Comparison of ENCODE assay signal across 1 cellular context in the genomic region with DNA sequence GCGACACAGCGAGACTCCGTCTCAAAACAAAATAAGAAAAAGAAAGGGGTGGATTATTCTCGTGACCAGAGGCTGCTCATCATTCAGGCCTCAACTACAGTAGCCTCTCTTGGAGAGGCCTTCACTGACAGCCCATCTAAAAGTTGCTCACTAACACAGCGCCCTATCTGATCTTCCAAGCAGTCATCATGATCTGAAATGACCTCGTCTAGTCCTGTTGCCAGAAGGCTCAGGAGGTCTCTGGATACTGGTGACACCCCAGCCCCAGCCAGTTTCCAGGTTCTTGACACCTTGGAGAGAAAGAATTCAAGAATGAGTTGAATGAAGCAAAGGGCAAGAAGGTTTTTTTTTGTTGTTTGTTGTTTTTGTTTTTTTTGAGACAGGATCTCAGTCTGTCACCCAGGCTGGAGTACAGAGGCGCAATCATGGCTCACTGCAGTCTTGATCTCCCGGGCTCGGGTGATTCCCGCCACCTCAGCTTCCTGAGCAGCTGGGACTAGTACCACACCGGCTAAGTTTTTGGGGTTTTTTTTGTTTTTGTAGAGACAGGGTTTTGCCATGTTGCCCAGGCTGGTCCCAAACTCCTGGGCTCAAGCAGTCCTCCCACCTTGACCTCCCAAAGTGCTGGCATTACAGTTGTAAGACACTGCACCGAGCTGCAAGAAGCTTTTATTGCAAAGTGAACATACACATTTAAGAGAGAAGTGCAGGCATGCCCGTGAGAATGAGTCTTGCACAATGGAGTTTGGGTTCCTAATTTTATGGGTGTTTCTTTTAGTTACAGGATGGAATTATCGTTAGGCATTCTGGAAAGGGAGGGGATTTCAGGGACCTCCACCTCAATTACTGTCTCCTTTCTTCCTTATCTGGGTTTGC.
TF ChIP-seq lines count a peak whose summit lies in the region.

No MANE protein-coding gene starts in this region.

TF ChIP-seq in GM12878, 131 proteins besides CTCF, POLR2A, EP300 and RAD21:
- no peak for TF ChIP-seq TARDBP (IDR thresholded peaks at IDR 0.05; ENCODE audit: borderline replicate concordance)
- 0 out of 2 replicates have a peak, but pooled peaks have one; percentile 30 for TF ChIP-seq TCF12 (IDR thresholded peaks at IDR 0.05; ENCODE audit: low read depth, low read length)
- TF ChIP-seq SIX5 (IDR thresholded peaks at IDR 0.05; ENCODE audit: low read depth, low read length, severe bottlenecking) = no peak
- no peak for TF ChIP-seq ZNF24 (IDR thresholded peaks at IDR 0.05)
- TF ChIP-seq ETV6 (conservative IDR thresholded peaks at IDR 0.05 in 1 of 2, IDR thresholded peaks at IDR 0.05 in 1 of 2; ENCODE audit: borderline replicate concordance in 1 of 2, low read depth in 1 of 2) = no peak
- no peak for TF ChIP-seq REST (IDR thresholded peaks at IDR 0.05; ENCODE audit: low read depth, low read length)
- 0 out of 2 replicates have a peak, but pooled peaks have one; percentile 20 for TF ChIP-seq YY1 (IDR thresholded peaks at IDR 0.05; ENCODE audit: low read depth, low read length)
- no peak for TF ChIP-seq HCFC1 (IDR thresholded peaks at IDR 0.05; ENCODE audit: low read length)
- TF ChIP-seq CBX5 (IDR thresholded peaks at IDR 0.05; ENCODE audit: low read depth) = no peak
- TF ChIP-seq, protein P1, sequence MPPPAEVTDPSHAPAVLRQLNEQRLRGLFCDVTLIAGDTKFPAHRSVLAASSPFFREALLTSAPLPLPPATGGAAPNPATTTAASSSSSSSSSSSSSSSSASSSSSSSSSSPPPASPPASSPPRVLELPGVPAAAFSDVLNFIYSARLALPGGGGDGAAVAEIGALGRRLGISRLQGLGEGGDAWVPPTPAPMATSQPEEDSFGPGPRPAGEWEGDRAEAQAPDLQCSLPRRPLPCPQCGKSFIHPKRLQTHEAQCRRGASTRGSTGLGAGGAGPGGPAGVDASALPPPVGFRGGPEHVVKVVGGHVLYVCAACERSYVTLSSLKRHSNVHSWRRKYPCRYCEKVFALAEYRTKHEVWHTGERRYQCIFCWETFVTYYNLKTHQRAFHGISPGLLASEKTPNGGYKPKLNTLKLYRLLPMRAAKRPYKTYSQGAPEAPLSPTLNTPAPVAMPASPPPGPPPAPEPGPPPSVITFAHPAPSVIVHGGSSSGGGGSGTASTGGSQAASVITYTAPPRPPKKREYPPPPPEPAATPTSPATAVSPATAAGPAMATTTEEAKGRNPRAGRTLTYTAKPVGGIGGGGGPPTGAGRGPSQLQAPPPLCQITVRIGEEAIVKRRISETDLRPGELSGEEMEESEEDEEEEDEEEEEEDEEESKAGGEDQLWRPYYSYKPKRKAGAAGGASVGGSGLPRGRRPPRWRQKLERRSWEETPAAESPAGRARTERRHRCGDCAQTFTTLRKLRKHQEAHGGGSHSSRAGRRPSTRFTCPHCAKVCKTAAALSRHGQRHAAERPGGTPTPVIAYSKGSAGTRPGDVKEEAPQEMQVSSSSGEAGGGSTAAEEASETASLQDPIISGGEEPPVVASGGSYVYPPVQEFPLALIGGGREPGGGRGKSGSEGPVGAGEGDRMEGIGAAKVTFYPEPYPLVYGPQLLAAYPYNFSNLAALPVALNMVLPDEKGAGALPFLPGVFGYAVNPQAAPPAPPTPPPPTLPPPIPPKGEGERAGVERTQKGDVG (CRISPR knock-in tag; IDR thresholded peaks at IDR 0.05) = no peak
- TF ChIP-seq BRCA1 (IDR thresholded peaks at IDR 0.05; ENCODE audit: low read depth, low read length) = no peak
- TF ChIP-seq, protein P2, sequence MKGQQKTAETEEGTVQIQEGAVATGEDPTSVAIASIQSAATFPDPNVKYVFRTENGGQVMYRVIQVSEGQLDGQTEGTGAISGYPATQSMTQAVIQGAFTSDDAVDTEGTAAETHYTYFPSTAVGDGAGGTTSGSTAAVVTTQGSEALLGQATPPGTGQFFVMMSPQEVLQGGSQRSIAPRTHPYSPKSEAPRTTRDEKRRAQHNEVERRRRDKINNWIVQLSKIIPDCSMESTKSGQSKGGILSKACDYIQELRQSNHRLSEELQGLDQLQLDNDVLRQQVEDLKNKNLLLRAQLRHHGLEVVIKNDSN (IDR thresholded peaks at IDR 0.05; ENCODE audit: borderline replicate concordance, extremely low read length, insufficient read depth, low read depth, low read length) = no peak
- TF ChIP-seq RUNX3 (IDR thresholded peaks at IDR 0.05; ENCODE audit: low read length) = peak; percentile 48
- no peak for TF ChIP-seq ASH2L (IDR thresholded peaks at IDR 0.05; ENCODE audit: borderline replicate concordance, low read depth)
- 0 out of 2 replicates have a peak, but pooled peaks have one; percentile 12 for TF ChIP-seq HDGF (IDR thresholded peaks at IDR 0.05)
- no peak for TF ChIP-seq POLR2AphosphoS5 (IDR thresholded peaks at IDR 0.05; ENCODE audit: low read length)
- TF ChIP-seq SP1 (IDR thresholded peaks at IDR 0.05; ENCODE audit: low read depth, low read length) = no peak
- 0 out of 2 replicates have a peak, but pooled peaks have one; percentile 16 for TF ChIP-seq NBN (IDR thresholded peaks at IDR 0.05)
- TF ChIP-seq ZNF274 (IDR thresholded peaks at IDR 0.05; ENCODE audit: insufficient read depth, insufficient read length) = no peak
- TF ChIP-seq NFXL1 (IDR thresholded peaks at IDR 0.05; ENCODE audit: borderline replicate concordance) = no peak
- no peak for TF ChIP-seq MYB (IDR thresholded peaks at IDR 0.05; ENCODE audit: borderline replicate concordance, low read depth, low read length)
- TF ChIP-seq MTA2 (IDR thresholded peaks at IDR 0.05; ENCODE audit: low read depth) = no peak
- peak; percentile 38; the same call in 1 of the 2 replicates for TF ChIP-seq RB1 (IDR thresholded peaks at IDR 0.05; ENCODE audit: borderline replicate concordance)
